Comparison of ENCODE assay signal across 9 cellular contexts in the genomic region with DNA sequence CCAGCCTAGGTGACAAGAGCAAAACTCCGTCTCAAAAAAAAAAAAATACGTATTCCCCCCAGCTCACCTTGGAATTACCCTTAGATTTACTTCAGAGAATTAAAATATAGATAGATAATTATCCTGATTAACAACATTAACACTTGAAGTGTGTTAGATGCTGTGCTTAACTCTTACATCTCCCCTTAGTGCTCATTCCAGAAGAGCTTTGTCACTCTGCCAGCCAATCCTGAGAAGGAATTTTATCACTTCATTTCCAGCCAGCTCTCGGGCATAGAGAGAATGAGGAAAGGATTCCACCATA. TPM values are rescaled to one million over a fixed set of nuclear protein-coding genes. Genes with fewer than 3 reads are reported as not detected.
DNase-seq lines count a peak whose midpoint lies in the region; ATAC-seq and TF ChIP-seq lines count a peak whose summit lies in the region.
"Had no signal": no experiment of that assay in that cellular context is flagged by ENCODE, and none has a peak within 500 bp of the region (broad histone marks: within the 10 kb centered on the region; RNA-seq: fewer than 3 reads in every experiment).

No MANE protein-coding gene starts in this region.

- CTCF ChIA-PET in SK-N-SH (lab: Yijun Ruan, JAX) = interaction anchor here (0.8 to 37.5 kb wide), 5 partner anchors 11 to 113 kb away, joined by 3 to 640 read pairs (median 7); a partner anchor contains a TSS

- H3K79me2 ChIP-seq in SK-N-SH (ENCODE audit: insufficient read depth) = peaks cover 70% of the 10 kb centered on the region

- no peak for TF ChIP-seq RAD21 in SK-N-SH (IDR thresholded peaks at IDR 0.05; ENCODE audit: low read length)

- H3K27me3 ChIP-seq in SK-N-SH (ENCODE audit: insufficient read depth) (no peaks in the 10 kb centered on the region), adrenal gland (no peaks in the 10 kb centered on the region), kidney epithelial cell (ENCODE audit: control insufficient read depth, insufficient read depth, low read length) (no peaks in the 10 kb centered on the region), suprapubic skin (no peaks in the 10 kb centered on the region)

- H3K36me3 ChIP-seq in SK-N-SH (replicated peaks in 1 of 2; ENCODE audit: control insufficient read depth in 1 of 2, insufficient read depth in 2 of 2, low read length in 1 of 2) (peaks cover 11 to 13% of the 10 kb centered on the region in 2 experiments), adrenal gland (replicated peaks in 1 of 2) (peaks cover 0 to 12% of the 10 kb centered on the region in 2 donors), kidney epithelial cell (ENCODE audit: control insufficient read depth, insufficient read depth, low read length) (peaks cover 4% of the 10 kb centered on the region), suprapubic skin (peaks cover 17% of the 10 kb centered on the region)

- TF ChIP-seq CTCF in SK-N-SH (IDR thresholded peaks at IDR 0.05) (no peak), adrenal gland (IDR thresholded peaks at IDR 0.05) (no peak), kidney epithelial cell (IDR thresholded peaks at IDR 0.05; ENCODE audit: insufficient read depth, low read length, poor library complexity, severe bottlenecking) (no peak), suprapubic skin (IDR thresholded peaks at IDR 0.05) (no peak)

- no peaks in the 10 kb centered on the region for H3K9me3 ChIP-seq in SK-N-SH
- no peaks in the 10 kb centered on the region for H3K9me3 ChIP-seq in adrenal gland (replicated peaks in 1 of 3)
- H3K9me3 ChIP-seq in suprapubic skin = no peaks in the 10 kb centered on the region

- peak overlapping the region; percentile 98 for H3K4me2 ChIP-seq in SK-N-SH

- H3F3A ChIP-seq in SK-N-SH (replicated peaks; ENCODE audit: insufficient read depth) = peaks cover 36% of the 10 kb centered on the region

- 30% methylated on average over 3 of the region's 3 CpGs for WGBS in SK-N-SH (ENCODE audit: low lambda C conversion rate)
- WGBS in adrenal gland, 4 donors = 54 to 74% (median 58%) methylated on average over 3 of the region's 3 CpGs
- WGBS in suprapubic skin = 67% methylated on average over 3 of the region's 3 CpGs

- no peak overlapping the region for H2AFZ ChIP-seq in SK-N-SH (ENCODE audit: low read depth)

- H4K20me1 ChIP-seq in SK-N-SH (ENCODE audit: insufficient read depth) = peaks cover 23% of the 10 kb centered on the region

- no peak for DNase-seq in SK-N-SH
- no peak for DNase-seq in adrenal gland
- no peak for DNase-seq in kidney epithelial cell (ENCODE audit: low read depth)
- DNase-seq in suprapubic skin (ENCODE audit: low spot score in 2 of 2) = no peak
- no peak for DNase-seq in activated CD4-positive, CD25-positive, alpha-beta regulatory T cell (lab: John Stamatoyannopoulos, UW)
- no peak for DNase-seq in NCI-H2081 treated with DMSO at 0.1 percent for 48 hours (lab: John Stamatoyannopoulos, UW)
- DNase-seq in NCI-H1048 (lab: John Stamatoyannopoulos, UW) = no peak
- DNase-seq: activated gamma-delta T cell treated with Interleukin-2 at 50 U/mL for 16 hours had no signal

- H3K4me1 ChIP-seq in SK-N-SH (ENCODE audit: control insufficient read depth in 1 of 2, insufficient read depth in 2 of 2, low read depth in 1 of 2, low read length in 1 of 2) (peaks cover 25 to 66% of the 10 kb centered on the region in 2 experiments), adrenal gland (replicated peaks in 1 of 2) (peaks cover 39 to 62% of the 10 kb centered on the region in 2 donors), suprapubic skin (peaks cover 81% of the 10 kb centered on the region)

- intact Hi-C loops in adrenal gland (cut with DNase I) = no loop called here

- TF ChIP-seq EP300 in SK-N-SH (IDR thresholded peaks at IDR 0.05; ENCODE audit: borderline replicate concordance in 1 of 2, low read depth in 1 of 2, low read length in 1 of 2) (no peak), suprapubic skin (IDR thresholded peaks at IDR 0.05) (no peak)

- TF ChIP-seq POLR2A in adrenal gland (IDR thresholded peaks at IDR 0.05) (no peak), suprapubic skin (IDR thresholded peaks at IDR 0.05) (no peak)

- peak overlapping the region; percentile 97 to 99 for H3K27ac ChIP-seq in SK-N-SH (ENCODE audit: low read depth in 2 of 2, low read length in 1 of 2)
- peak overlapping the region; percentile 93 to 100 (median 99) for H3K27ac ChIP-seq in adrenal gland
- peak overlapping the region; percentile 97 for H3K27ac ChIP-seq in suprapubic skin

- no peaks in the 10 kb centered on the region for H3K9me2 ChIP-seq in SK-N-SH

- ATAC-seq in SK-N-SH treated with all-trans-retinoic acid at 6 μM for 48 hours = no peak

- POLR2A ChIA-PET in SK-N-SH (lab: Yijun Ruan, JAX) = interaction anchor here (1.5 kb wide), 1 partner anchor 11 kb away, joined by 3 read pairs; a partner anchor contains a TSS

- peak overlapping the region; percentile 88 for H3K9ac ChIP-seq in SK-N-SH

- H3K4me3 ChIP-seq in SK-N-SH (ENCODE audit: low read depth in 2 of 2, low read length in 1 of 2) = peak overlapping the region; percentile 12 to 90; a peak in 3 of 4 replicates
- peak overlapping the region in 1 of 4 donors; percentile 75 for H3K4me3 ChIP-seq in adrenal gland
- peak overlapping the region; percentile 23 for H3K4me3 ChIP-seq in kidney epithelial cell (ENCODE audit: low read depth, low read length)
- H3K4me3 ChIP-seq in suprapubic skin = peak overlapping the region; percentile 73

TF ChIP-seq in SK-N-SH, 30 proteins besides CTCF, POLR2A, EP300 and RAD21 (continues in another document):
- TF ChIP-seq EZH2phosphoT487 (IDR thresholded peaks at IDR 0.05; ENCODE audit: borderline replicate concordance, low read depth) = no peak

TF ChIP-seq in SK-N-SH treated with all-trans-retinoic acid at 6 μM for 48 hours, 23 proteins besides CTCF, POLR2A, EP300 and RAD21 (continues in another document):
- TF ChIP-seq CSDC2 (CRISPR knock-in tag; IDR thresholded peaks at IDR 0.05) = no peak
- TF ChIP-seq, protein P1, sequence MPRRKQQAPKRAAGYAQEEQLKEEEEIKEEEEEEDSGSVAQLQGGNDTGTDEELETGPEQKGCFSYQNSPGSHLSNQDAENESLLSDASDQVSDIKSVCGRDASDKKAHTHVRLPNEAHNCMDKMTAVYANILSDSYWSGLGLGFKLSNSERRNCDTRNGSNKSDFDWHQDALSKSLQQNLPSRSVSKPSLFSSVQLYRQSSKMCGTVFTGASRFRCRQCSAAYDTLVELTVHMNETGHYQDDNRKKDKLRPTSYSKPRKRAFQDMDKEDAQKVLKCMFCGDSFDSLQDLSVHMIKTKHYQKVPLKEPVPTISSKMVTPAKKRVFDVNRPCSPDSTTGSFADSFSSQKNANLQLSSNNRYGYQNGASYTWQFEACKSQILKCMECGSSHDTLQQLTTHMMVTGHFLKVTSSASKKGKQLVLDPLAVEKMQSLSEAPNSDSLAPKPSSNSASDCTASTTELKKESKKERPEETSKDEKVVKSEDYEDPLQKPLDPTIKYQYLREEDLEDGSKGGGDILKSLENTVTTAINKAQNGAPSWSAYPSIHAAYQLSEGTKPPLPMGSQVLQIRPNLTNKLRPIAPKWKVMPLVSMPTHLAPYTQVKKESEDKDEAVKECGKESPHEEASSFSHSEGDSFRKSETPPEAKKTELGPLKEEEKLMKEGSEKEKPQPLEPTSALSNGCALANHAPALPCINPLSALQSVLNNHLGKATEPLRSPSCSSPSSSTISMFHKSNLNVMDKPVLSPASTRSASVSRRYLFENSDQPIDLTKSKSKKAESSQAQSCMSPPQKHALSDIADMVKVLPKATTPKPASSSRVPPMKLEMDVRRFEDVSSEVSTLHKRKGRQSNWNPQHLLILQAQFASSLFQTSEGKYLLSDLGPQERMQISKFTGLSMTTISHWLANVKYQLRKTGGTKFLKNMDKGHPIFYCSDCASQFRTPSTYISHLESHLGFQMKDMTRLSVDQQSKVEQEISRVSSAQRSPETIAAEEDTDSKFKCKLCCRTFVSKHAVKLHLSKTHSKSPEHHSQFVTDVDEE (CRISPR knock-in tag; IDR thresholded peaks at IDR 0.05) = no peak

RNA-seq across cellular contexts. Expression of a gene that starts 1.6 kb away (rescaled TPM):
- polyA plus RNA-seq in SK-N-SH (2012; rRNA removed) (338 and 395 TPM in 2 replicates), adrenal gland (100 to 1,000 TPM; 167 to 260 (median 249) TPM)
- polyA plus RNA-seq in SK-N-SH (2012; cell fraction: cytosol; rRNA removed) = 199 and 274 TPM in 2 replicates
- polyA plus RNA-seq in SK-N-SH (2012; cell fraction: nucleus; rRNA removed) = 1,066 and 1,388 TPM in 2 replicates
- total RNA-seq in adrenal gland (100 to 1,000 TPM in 7 of 8 donors, 10 to 100 TPM in 1; 86.2 to 240 (median 126) TPM), kidney epithelial cell (176 and 183 TPM in 2 replicates), suprapubic skin (100 to 1,000 TPM in 1 of 4 donors, 10 to 100 TPM in 3; 54.5 to 102 (median 69.5) TPM)

RNA-seq across cellular contexts. Expression of a gene that starts 2.3 kb away (rescaled TPM):
- polyA plus RNA-seq in SK-N-SH (2012; rRNA removed) (256 and 308 TPM in 2 replicates), adrenal gland (10 to 100 TPM; 12.4 to 51.0 (median 22.3) TPM)
- polyA plus RNA-seq in SK-N-SH (2012; cell fraction: cytosol; rRNA removed) = 286 and 340 TPM in 2 replicates
- 86.1 and 118 TPM in 2 replicates for polyA plus RNA-seq in SK-N-SH (2012; cell fraction: nucleus; rRNA removed)
- total RNA-seq in adrenal gland (10 to 100 TPM; 23.2 to 41.4 (median 29.5) TPM), kidney epithelial cell (67.4 and 72.4 TPM in 2 replicates), suprapubic skin (10 to 100 TPM; 37.8 to 55.4 (median 49.7) TPM)

RNA-seq across cellular contexts. Expression of a gene that starts 10.6 kb away (rescaled TPM):
- polyA plus RNA-seq in SK-N-SH (2012; rRNA removed) (23.3 and 28.2 TPM in 2 replicates), adrenal gland (10 to 100 TPM; 28.2 to 44.1 (median 29.2) TPM)
- 14.3 and 19.8 TPM in 2 replicates for polyA plus RNA-seq in SK-N-SH (2012; cell fraction: cytosol; rRNA removed)
- polyA plus RNA-seq in SK-N-SH (2012; cell fraction: nucleus; rRNA removed) = 36.8 and 45.8 TPM in 2 replicates
- total RNA-seq in adrenal gland (10 to 100 TPM; 26.2 to 61.1 (median 43.4) TPM), kidney epithelial cell (21.2 and 27.8 TPM in 2 replicates), suprapubic skin (10 to 100 TPM; 34.2 to 46.7 (median 35.3) TPM)

RNA-seq across cellular contexts. Expression of a gene that starts 11.0 kb away (rescaled TPM):
- polyA plus RNA-seq in SK-N-SH (2012; rRNA removed) (50.8 and 56.2 TPM in 2 replicates), adrenal gland (10 to 100 TPM; 30.7 to 65.5 (median 41.1) TPM)
- polyA plus RNA-seq in SK-N-SH (2012; cell fraction: cytosol; rRNA removed) = 21.8 and 32.1 TPM in 2 replicates
- polyA plus RNA-seq in SK-N-SH (2012; cell fraction: nucleus; rRNA removed) = 130 and 147 TPM in 2 replicates
- total RNA-seq in adrenal gland (10 to 100 TPM; 21.6 to 43.0 (median 28.6) TPM), kidney epithelial cell (53.0 and 60.9 TPM in 2 replicates), suprapubic skin (10 to 100 TPM; 42.0 to 59.7 (median 52.3) TPM)

RNA-seq across cellular contexts. Expression of a gene that starts 16.3 kb away (rescaled TPM):
- polyA plus RNA-seq in SK-N-SH (2012; rRNA removed) = 55.9 and 64.3 TPM in 2 replicates
- polyA plus RNA-seq in SK-N-SH (2012; cell fraction: cytosol; rRNA removed) = 35.9 and 48.4 TPM in 2 replicates
- polyA plus RNA-seq in SK-N-SH (2012; cell fraction: nucleus; rRNA removed) = 79.8 and 90.9 TPM in 2 replicates
- 100 to 1,000 TPM; 120 to 342 (median 271) TPM for total RNA-seq in adrenal gland
- 100 to 1,000 TPM in 2 of 3 donors, 10 to 100 TPM in 1; 97.0 to 184 (median 110) TPM for polyA plus RNA-seq in adrenal gland
- 88.2 and 102 TPM in 2 replicates for total RNA-seq in kidney epithelial cell
- 10 to 100 TPM; 41.4 to 67.4 (median 61.3) TPM for total RNA-seq in suprapubic skin
